12 cellular contexts compared by ENCODE assay signal in the genomic region with DNA sequence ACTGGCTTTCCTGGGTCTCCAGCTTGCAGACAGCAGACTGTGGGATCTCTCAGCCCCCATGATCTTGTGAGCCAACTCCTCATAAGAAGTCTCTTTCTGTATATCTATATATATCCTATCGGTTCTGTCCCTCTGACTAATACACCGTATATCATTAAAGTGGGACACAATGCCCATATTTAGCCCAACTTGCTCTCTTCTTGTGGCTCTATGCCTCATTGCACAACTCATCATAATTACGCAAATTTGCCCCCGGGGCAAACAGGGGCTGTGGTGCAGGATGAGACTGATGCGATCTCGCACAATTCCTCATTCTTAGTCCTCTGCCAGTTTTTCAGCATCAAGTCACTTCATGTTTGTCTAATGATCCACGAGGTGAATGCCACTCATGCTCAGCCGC.
DNase-seq lines count a peak whose midpoint lies in the region; ATAC-seq, FAIRE-seq and TF ChIP-seq lines count a peak whose summit lies in the region.
"Had no signal": no experiment of that assay in that cellular context is flagged by ENCODE, and none has a peak within 500 bp of the region (broad histone marks: within the 10 kb centered on the region; RNA-seq: fewer than 3 reads in every experiment).

No MANE protein-coding gene starts in this region.

- no peak for TF ChIP-seq POLR2A in HepG2 (IDR thresholded peaks at IDR 0.05; ENCODE audit: insufficient read depth in 1 of 2, low read depth in 2 of 2, low read length in 2 of 2)

- in situ Hi-C loops in HepG2 (cut with HindIII; ENCODE audit: extremely low pct_ligation_motif_present, low pct_unique_long_range_greater_than_20kb): no loop called here

- no peak overlapping the region; the same call in 1 of the 2 replicates for H3K4me2 ChIP-seq in HepG2 (ENCODE audit: low read depth, low read length)

- no TSS peak for BruUV-seq in HepG2 (replicated peaks; lab: Mats Ljungman, UMichigan)

- H4K20me1 ChIP-seq in HepG2 (ENCODE audit: insufficient read depth, low read length): no peaks in the 10 kb centered on the region

- CTCF ChIA-PET in HepG2 (lab: Yijun Ruan, JAX; ENCODE audit: low intra/inter-chr PET ratio, low total read pairs): no interaction called here

- no peak overlapping the region for H3K4me3 ChIP-seq in HepG2 (replicated peaks in 1 of 3; ENCODE audit: insufficient read depth in 1 of 3, low read depth in 2 of 3, low read length in 3 of 3)
- H3K4me3 ChIP-seq: left lung had no signal

- ATAC-seq in GM18502 (IDR thresholded peaks at IDR 0.05; ENCODE audit: poor library complexity, unreplicated experiment): peak; percentile 72
- peak; percentile 74 for ATAC-seq in HG03442 (IDR thresholded peaks at IDR 0.05; ENCODE audit: unreplicated experiment)
- no peak for ATAC-seq in HepG2
- ATAC-seq in GM18520 (IDR thresholded peaks at IDR 0.05; ENCODE audit: unreplicated experiment): no peak
- ATAC-seq: CD8-positive, alpha-beta T cell; left lung had no signal

- no peaks in the 10 kb centered on the region for H3K36me3 ChIP-seq in HepG2 (replicated peaks in 1 of 2; ENCODE audit: control insufficient read depth in 1 of 2, insufficient read depth in 2 of 2, low read length in 2 of 2)
- H3K36me3 ChIP-seq: left lung had no signal

- WGBS in HepG2 (ENCODE audit: low lambda C conversion rate): 14% methylated on average over 8 of the region's 8 CpGs

- H3K9me3 ChIP-seq in HepG2 (ENCODE audit: low read length): no peaks in the 10 kb centered on the region
- H3K9me3 ChIP-seq: left lung had no signal

- H2AFZ ChIP-seq in HepG2 (ENCODE audit: low read length): no peak overlapping the region

- no peak overlapping the region for H3K27ac ChIP-seq in HepG2 (ENCODE audit: extremely low read length, insufficient read depth, low read length)
- H3K27ac ChIP-seq: left lung had no signal

- DNase-seq in SIG-M5 (lab: John Stamatoyannopoulos, UW) (peak; percentile 31), HepG2 (ENCODE audit: low spot score) (no peak), NCI-H1930 (lab: John Stamatoyannopoulos, UW) (no peak), anterior cingulate cortex (lab: John Stamatoyannopoulos, UW) (no peak)
- no peak for DNase-seq in activated CD4-positive, alpha-beta T cell treated with anti-CD3 and anti-CD28 coated beads for 4 hours
- DNase-seq: CD8-positive, alpha-beta T cell; central memory CD4-positive, alpha-beta T cell; left lung; stimulated activated CD4-positive, alpha-beta T cell treated with anti-CD3 and anti-CD28 coated beads, Interleukin-2, amount 100 ng/mL, for 24 hours had no signal

- H3K79me2 ChIP-seq in HepG2 (ENCODE audit: insufficient read depth, low read length): no peaks in the 10 kb centered on the region

- intact Hi-C loops in HepG2 (cut with micrococcal nuclease; ENCODE audit: unreplicated experiment): loop anchor here (5.0 kb wide), 1 partner anchor 63 kb away; no protein-coding TSS in a partner anchor

- H3K9ac ChIP-seq in HepG2 (ENCODE audit: insufficient read depth, low read depth, low read length): no peak overlapping the region

- peaks cover 37% of the 10 kb centered on the region for H3K4me1 ChIP-seq in HepG2 (ENCODE audit: insufficient read depth, low read length)
- H3K4me1 ChIP-seq: left lung had no signal

- no peak for TF ChIP-seq RAD21 in HepG2 (CRISPR knock-in tag; IDR thresholded peaks at IDR 0.05)

- TF ChIP-seq CTCF in HepG2 (CRISPR knock-in tag; IDR thresholded peaks at IDR 0.05): no peak

- POLR2A ChIA-PET in HepG2 (lab: Yijun Ruan, JAX): no interaction called here

- no peaks in the 10 kb centered on the region for H3K27me3 ChIP-seq in HepG2 (ENCODE audit: control insufficient read depth in 1 of 2, insufficient read depth in 2 of 2, low read length in 2 of 2)
- H3K27me3 ChIP-seq: left lung had no signal

- FAIRE-seq in HepG2 (lab: Jason Lieb, UNC): no peak

- no peak for TF ChIP-seq EP300 in HepG2 (IDR thresholded peaks at IDR 0.05; ENCODE audit: low read depth in 2 of 2, low read length in 2 of 2)
- no peak for TF ChIP-seq EP300 in HepG2 (CRISPR knock-in tag; IDR thresholded peaks at IDR 0.05; ENCODE audit: borderline replicate concordance)

TF ChIP-seq in HepG2, 621 proteins besides CTCF, POLR2A, EP300 and RAD21:
- peak; percentile 29; the same call in 1 of the 2 replicates for TF ChIP-seq CEBPB (IDR thresholded peaks at IDR 0.05; ENCODE audit: borderline replicate concordance, low read depth, low read length)
- TF ChIP-seq SRF (IDR thresholded peaks at IDR 0.05; ENCODE audit: low read depth, low read length): 0 out of 2 replicates have a peak, but pooled peaks have one; percentile 45
- no peak for TF ChIP-seq ZNF136 (CRISPR knock-in tag; IDR thresholded peaks at IDR 0.05; ENCODE audit: low read depth)
- TF ChIP-seq ZNF670 (CRISPR knock-in tag; IDR thresholded peaks at IDR 0.05; ENCODE audit: borderline replicate concordance): no peak
- no peak for TF ChIP-seq AGO2 (optimal IDR thresholded peaks at IDR 0.05; ENCODE audit: low read depth, low read length)

Comparison
In these comparisons a context has a peak if more than half of its experiments do, and no peak if none do; other contexts are left out.
1. ATAC-seq: peak in GM18502 (single experiment) and HG03442 (single experiment); none in HepG2 (single experiment) and GM18520 (single experiment).